Comparison of ENCODE assay signal across 8 cellular contexts in the genomic region with DNA sequence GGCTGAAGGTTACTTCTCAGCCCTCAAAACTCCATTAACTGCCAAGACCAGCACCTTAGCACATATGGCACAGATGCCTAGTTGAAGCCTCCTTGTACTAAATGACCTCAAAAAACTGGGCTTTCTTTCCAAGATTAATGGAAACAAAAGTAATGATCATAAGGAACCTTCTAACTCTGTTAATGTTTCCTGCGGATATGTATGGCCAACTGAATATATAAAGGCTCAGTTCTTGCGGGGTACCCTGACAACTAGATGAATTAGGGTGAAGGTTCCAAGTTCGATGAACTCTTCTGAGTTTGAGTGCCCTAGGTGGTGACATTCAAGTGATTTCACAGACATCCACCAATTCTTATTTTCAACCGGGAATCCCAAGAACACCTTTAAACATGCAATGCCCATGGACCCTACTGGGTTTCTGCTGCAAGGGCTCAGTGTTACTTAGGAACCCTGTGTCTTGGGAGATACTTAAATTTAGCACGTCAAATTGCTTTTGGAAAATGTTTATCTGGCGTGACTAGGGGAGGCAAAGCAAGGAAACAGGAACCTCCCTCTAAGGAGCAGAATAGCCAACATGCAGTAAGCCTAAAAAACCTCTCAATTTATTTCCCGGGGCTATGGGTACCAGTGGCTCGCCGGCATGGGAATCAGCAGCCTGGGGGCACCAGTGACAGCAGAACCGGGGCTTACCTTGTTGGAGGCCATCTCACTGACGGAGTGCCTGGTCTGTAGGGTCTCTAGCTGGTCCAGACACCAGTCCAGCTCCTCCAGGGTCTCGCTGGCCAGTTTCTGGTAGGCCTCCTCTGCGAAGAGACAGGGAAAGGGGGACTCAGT.
DNase-seq lines count a peak whose midpoint lies in the region; ATAC-seq lines count a peak whose summit lies in the region.

No MANE protein-coding gene starts in this region.

- peak overlapping the region; percentile 97 for H3K27ac Mint-ChIP-seq in activated naive CD8-positive, alpha-beta T cell treated with anti-CD3 and anti-CD28 coated beads for 36 hours
- H3K27ac Mint-ChIP-seq in immature natural killer cell = peak overlapping the region; percentile 92 to 99 (median 97)

- H3K4me3 Mint-ChIP-seq in activated naive CD8-positive, alpha-beta T cell treated with anti-CD3 and anti-CD28 coated beads for 36 hours = peak overlapping the region; percentile 84
- H3K4me3 Mint-ChIP-seq in immature natural killer cell = peak overlapping the region; percentile 85 to 98 (median 95)

- H3K36me3 ChIP-seq in subcutaneous abdominal adipose tissue (ENCODE audit: control insufficient read depth in 5 of 5, insufficient read depth in 5 of 5, low read length in 5 of 5) = no peaks in the 10 kb centered on the region

- peaks cover 0 to 8% (median 7%) of the 10 kb centered on the region in 5 donors for H3K27me3 ChIP-seq in subcutaneous abdominal adipose tissue (ENCODE audit: control insufficient read depth in 5 of 5, insufficient read depth in 4 of 5, low read length in 5 of 5)

- ATAC-seq in HG03354 (IDR thresholded peaks at IDR 0.05; ENCODE audit: poor library complexity, severe bottlenecking, unreplicated experiment) (peak; percentile 5), HG03175 (IDR thresholded peaks at IDR 0.05; ENCODE audit: unreplicated experiment) (no peak)

- H3K4me1 ChIP-seq in subcutaneous abdominal adipose tissue (ENCODE audit: control insufficient read depth in 5 of 5, insufficient read depth in 5 of 5, low read length in 5 of 5) = peaks cover 3 to 34% (median 24%) of the 10 kb centered on the region in 5 donors

- H3K27me3 Mint-ChIP-seq in activated naive CD8-positive, alpha-beta T cell treated with anti-CD3 and anti-CD28 coated beads for 36 hours = no peaks in the 10 kb centered on the region
- H3K27me3 Mint-ChIP-seq in immature natural killer cell (ENCODE audit: low read depth in 3 of 3) = peaks cover 2 to 23% (median 16%) of the 10 kb centered on the region in 3 donors

- DNase-seq in CD1c-positive myeloid dendritic cell (ENCODE audit: extremely low spot score) (peak; percentile 32), immature natural killer cell (no peak), HT-29 (ENCODE audit: low spot score) (no peak), NCI-H1417 treated with DMSO at 0.1 percent for 48 hours (lab: John Stamatoyannopoulos, UW) (no peak)
- DNase-seq in activated naive CD8-positive, alpha-beta T cell treated with anti-CD3 and anti-CD28 coated beads for 36 hours = no peak

- peak overlapping the region; percentile 19 for H3K27ac ChIP-seq in subcutaneous abdominal adipose tissue (ENCODE audit: low read depth, low read length)

- no peaks in the 10 kb centered on the region for H3K9me3 Mint-ChIP-seq in activated naive CD8-positive, alpha-beta T cell treated with anti-CD3 and anti-CD28 coated beads for 36 hours
- no peaks in the 10 kb centered on the region for H3K9me3 Mint-ChIP-seq in immature natural killer cell

- peaks cover 51% of the 10 kb centered on the region for H3K4me1 Mint-ChIP-seq in activated naive CD8-positive, alpha-beta T cell treated with anti-CD3 and anti-CD28 coated beads for 36 hours
- H3K4me1 Mint-ChIP-seq in immature natural killer cell = peaks cover 73 to 85% of the 10 kb centered on the region in 2 donors

- H3K36me3 Mint-ChIP-seq in activated naive CD8-positive, alpha-beta T cell treated with anti-CD3 and anti-CD28 coated beads for 36 hours = peaks cover 41% of the 10 kb centered on the region
- H3K36me3 Mint-ChIP-seq in immature natural killer cell = no peaks in the 10 kb centered on the region

- H3K4me3 ChIP-seq in subcutaneous abdominal adipose tissue (ENCODE audit: low read depth in 1 of 5, low read length in 5 of 5) = peak overlapping the region; percentile 31 to 81 (median 76)

- H3K9me3 ChIP-seq in subcutaneous abdominal adipose tissue (ENCODE audit: control insufficient read depth in 5 of 5, low read length in 5 of 5) = no peaks in the 10 kb centered on the region

- H3K9ac ChIP-seq in subcutaneous abdominal adipose tissue (ENCODE audit: low read length in 5 of 5) = peak overlapping the region in 4 of 5 donors; percentile 49 to 75 (median 68)
